22 cellular contexts compared by ENCODE assay signal in genomic region chr19:5268801-5269200, GRCh38.
"Had no signal": no experiment of that assay in that cellular context is flagged by ENCODE, and none has a peak within 500 bp of the region (broad histone marks: within the 10 kb centered on the region; RNA-seq: fewer than 3 reads in every experiment).

No MANE protein-coding gene starts in this region.

- H3K4me1 ChIP-seq: gastrocnemius medialis, heart right ventricle, lower lobe of right lung, tibial artery had no signal

- H3K9me3 ChIP-seq: gastrocnemius medialis, heart right ventricle, lower lobe of right lung, tibial artery had no signal

- H3K27me3 Mint-ChIP-seq: activated naive CD4-positive, alpha-beta T cell treated with anti-CD3 and anti-CD28 coated beads, Interleukin-2, amount 10 ng/mL, durations not matched to agents 7 days and 5 days; activated naive CD8-positive, alpha-beta T cell treated with anti-CD3 and anti-CD28 coated beads, Interleukin-2, amount 50 U/mL, for 24 hours had no signal

- H3K4me1 Mint-ChIP-seq: activated naive CD4-positive, alpha-beta T cell treated with anti-CD3 and anti-CD28 coated beads, Interleukin-2, amount 10 ng/mL, durations not matched to agents 7 days and 5 days; activated naive CD8-positive, alpha-beta T cell treated with anti-CD3 and anti-CD28 coated beads, Interleukin-2, amount 50 U/mL, for 24 hours had no signal

- H3K9me3 Mint-ChIP-seq: activated naive CD4-positive, alpha-beta T cell treated with anti-CD3 and anti-CD28 coated beads, Interleukin-2, amount 10 ng/mL, durations not matched to agents 7 days and 5 days; activated naive CD8-positive, alpha-beta T cell treated with anti-CD3 and anti-CD28 coated beads, Interleukin-2, amount 50 U/mL, for 24 hours; natural killer cell had no signal

- H3K4me3 Mint-ChIP-seq: activated naive CD4-positive, alpha-beta T cell treated with anti-CD3 and anti-CD28 coated beads, Interleukin-2, amount 10 ng/mL, durations not matched to agents 7 days and 5 days; activated naive CD8-positive, alpha-beta T cell treated with anti-CD3 and anti-CD28 coated beads, Interleukin-2, amount 50 U/mL, for 24 hours; natural killer cell had no signal

- H3K4me3 ChIP-seq: gastrocnemius medialis, heart right ventricle, lower lobe of right lung, tibial artery had no signal

- DNase-seq: activated CD4-positive, alpha-beta T cell treated with anti-CD3 and anti-CD28 coated beads, Interleukin-2, amount 50 U/mL, for 1 hour; activated CD8-positive, alpha-beta memory T cell treated with anti-CD3 and anti-CD28 coated beads, Interleukin-2, amount 50 U/mL, for 4 hours; activated effector memory CD4-positive, alpha-beta T cell treated with Interleukin-2 at 50 U/mL for 16 hours; activated naive CD4-positive, alpha-beta T cell treated with anti-CD3 and anti-CD28 coated beads, Interleukin-2, amount 10 ng/mL, durations not matched to agents 7 days and 5 days; activated naive CD8-positive, alpha-beta T cell treated with anti-CD3 and anti-CD28 coated beads, Interleukin-2, amount 50 U/mL, for 24 hours; activated T-cell treated with anti-CD3 and anti-CD28 coated beads, Interleukin-2, amount 50 U/mL, for 48 hours; aorta; cerebellar nuclear complex; cortex of kidney; effector CD4-positive, alpha-beta T cell; gastrocnemius medialis; heart right ventricle; left colon; lower lobe of right lung; natural killer cell; retina; stimulated activated CD4-positive, alpha-beta T cell treated with anti-CD3 and anti-CD28 coated beads, Interleukin-2, amount 100 ng/mL, for 24 hours; stimulated activated naive CD8-positive, alpha-beta T cell treated with anti-CD3 and anti-CD28 coated beads, Interleukin-15, Interleukin-2, amounts not matched to agents 100 U/mL and 50 U/mL, for 24 hours; substantia nigra; T-helper 1 cell; T-helper 9 cell; tibial artery had no signal

- H3K36me3 Mint-ChIP-seq: activated naive CD4-positive, alpha-beta T cell treated with anti-CD3 and anti-CD28 coated beads, Interleukin-2, amount 10 ng/mL, durations not matched to agents 7 days and 5 days; natural killer cell had no signal

- H3K27ac Mint-ChIP-seq: activated naive CD4-positive, alpha-beta T cell treated with anti-CD3 and anti-CD28 coated beads, Interleukin-2, amount 10 ng/mL, durations not matched to agents 7 days and 5 days; activated naive CD8-positive, alpha-beta T cell treated with anti-CD3 and anti-CD28 coated beads, Interleukin-2, amount 50 U/mL, for 24 hours; natural killer cell had no signal

- H3K36me3 ChIP-seq: gastrocnemius medialis had no signal

- H3K27me3 ChIP-seq: gastrocnemius medialis, heart right ventricle, tibial artery had no signal

- H3K27ac ChIP-seq: gastrocnemius medialis, heart right ventricle, lower lobe of right lung, tibial artery had no signal
